1 cellular context compared by ENCODE assay signal in the genomic region with DNA sequence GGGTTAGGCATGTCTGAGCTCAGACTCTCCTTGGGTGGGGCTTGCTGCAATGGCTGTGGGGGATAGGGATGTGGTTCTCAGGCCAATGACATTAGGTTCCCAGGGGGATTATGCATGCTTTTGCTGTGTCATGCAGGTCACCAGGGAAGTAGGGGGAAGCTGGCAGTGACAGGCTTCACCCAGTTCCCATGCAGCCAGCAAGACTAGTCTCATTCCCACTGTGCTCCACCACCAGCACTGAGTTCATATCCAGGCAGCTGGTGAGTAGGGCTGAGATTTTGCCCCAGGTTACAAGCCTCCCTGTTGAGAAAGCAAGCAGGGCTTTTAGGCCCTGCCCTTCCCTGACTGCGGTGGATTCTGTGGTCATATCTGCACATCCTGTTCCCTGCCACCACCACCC.
A peak's percentile ranks its signal among the peaks of the same experiment; 100 is the strongest.
TF ChIP-seq lines count a peak whose summit lies in the region.

No MANE protein-coding gene starts in this region.

TF ChIP-seq in GM12878, 131 proteins besides CTCF, POLR2A, EP300 and RAD21:
- TF ChIP-seq TBL1XR1 (IDR thresholded peaks at IDR 0.05; ENCODE audit: low read depth, low read length) (no peak), MEF2B (IDR thresholded peaks at IDR 0.05; ENCODE audit: partially characterized antibody, poor library complexity, severe bottlenecking) (peak; percentile 36), KLF5 (IDR thresholded peaks at IDR 0.05; ENCODE audit: partially characterized antibody) (no peak), CBX5 (IDR thresholded peaks at IDR 0.05; ENCODE audit: low read depth) (no peak)
- TF ChIP-seq, protein P1, sequence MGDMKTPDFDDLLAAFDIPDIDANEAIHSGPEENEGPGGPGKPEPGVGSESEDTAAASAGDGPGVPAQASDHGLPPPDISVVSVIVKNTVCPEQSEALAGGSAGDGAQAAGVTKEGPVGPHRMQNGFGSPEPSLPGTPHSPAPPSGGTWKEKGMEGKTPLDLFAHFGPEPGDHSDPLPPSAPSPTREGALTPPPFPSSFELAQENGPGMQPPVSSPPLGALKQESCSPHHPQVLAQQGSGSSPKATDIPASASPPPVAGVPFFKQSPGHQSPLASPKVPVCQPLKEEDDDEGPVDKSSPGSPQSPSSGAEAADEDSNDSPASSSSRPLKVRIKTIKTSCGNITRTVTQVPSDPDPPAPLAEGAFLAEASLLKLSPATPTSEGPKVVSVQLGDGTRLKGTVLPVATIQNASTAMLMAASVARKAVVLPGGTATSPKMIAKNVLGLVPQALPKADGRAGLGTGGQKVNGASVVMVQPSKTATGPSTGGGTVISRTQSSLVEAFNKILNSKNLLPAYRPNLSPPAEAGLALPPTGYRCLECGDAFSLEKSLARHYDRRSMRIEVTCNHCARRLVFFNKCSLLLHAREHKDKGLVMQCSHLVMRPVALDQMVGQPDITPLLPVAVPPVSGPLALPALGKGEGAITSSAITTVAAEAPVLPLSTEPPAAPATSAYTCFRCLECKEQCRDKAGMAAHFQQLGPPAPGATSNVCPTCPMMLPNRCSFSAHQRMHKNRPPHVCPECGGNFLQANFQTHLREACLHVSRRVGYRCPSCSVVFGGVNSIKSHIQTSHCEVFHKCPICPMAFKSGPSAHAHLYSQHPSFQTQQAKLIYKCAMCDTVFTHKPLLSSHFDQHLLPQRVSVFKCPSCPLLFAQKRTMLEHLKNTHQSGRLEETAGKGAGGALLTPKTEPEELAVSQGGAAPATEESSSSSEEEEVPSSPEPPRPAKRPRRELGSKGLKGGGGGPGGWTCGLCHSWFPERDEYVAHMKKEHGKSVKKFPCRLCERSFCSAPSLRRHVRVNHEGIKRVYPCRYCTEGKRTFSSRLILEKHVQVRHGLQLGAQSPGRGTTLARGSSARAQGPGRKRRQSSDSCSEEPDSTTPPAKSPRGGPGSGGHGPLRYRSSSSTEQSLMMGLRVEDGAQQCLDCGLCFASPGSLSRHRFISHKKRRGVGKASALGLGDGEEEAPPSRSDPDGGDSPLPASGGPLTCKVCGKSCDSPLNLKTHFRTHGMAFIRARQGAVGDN (IDR thresholded peaks at IDR 0.05), result no peak
- TF ChIP-seq, protein P2, sequence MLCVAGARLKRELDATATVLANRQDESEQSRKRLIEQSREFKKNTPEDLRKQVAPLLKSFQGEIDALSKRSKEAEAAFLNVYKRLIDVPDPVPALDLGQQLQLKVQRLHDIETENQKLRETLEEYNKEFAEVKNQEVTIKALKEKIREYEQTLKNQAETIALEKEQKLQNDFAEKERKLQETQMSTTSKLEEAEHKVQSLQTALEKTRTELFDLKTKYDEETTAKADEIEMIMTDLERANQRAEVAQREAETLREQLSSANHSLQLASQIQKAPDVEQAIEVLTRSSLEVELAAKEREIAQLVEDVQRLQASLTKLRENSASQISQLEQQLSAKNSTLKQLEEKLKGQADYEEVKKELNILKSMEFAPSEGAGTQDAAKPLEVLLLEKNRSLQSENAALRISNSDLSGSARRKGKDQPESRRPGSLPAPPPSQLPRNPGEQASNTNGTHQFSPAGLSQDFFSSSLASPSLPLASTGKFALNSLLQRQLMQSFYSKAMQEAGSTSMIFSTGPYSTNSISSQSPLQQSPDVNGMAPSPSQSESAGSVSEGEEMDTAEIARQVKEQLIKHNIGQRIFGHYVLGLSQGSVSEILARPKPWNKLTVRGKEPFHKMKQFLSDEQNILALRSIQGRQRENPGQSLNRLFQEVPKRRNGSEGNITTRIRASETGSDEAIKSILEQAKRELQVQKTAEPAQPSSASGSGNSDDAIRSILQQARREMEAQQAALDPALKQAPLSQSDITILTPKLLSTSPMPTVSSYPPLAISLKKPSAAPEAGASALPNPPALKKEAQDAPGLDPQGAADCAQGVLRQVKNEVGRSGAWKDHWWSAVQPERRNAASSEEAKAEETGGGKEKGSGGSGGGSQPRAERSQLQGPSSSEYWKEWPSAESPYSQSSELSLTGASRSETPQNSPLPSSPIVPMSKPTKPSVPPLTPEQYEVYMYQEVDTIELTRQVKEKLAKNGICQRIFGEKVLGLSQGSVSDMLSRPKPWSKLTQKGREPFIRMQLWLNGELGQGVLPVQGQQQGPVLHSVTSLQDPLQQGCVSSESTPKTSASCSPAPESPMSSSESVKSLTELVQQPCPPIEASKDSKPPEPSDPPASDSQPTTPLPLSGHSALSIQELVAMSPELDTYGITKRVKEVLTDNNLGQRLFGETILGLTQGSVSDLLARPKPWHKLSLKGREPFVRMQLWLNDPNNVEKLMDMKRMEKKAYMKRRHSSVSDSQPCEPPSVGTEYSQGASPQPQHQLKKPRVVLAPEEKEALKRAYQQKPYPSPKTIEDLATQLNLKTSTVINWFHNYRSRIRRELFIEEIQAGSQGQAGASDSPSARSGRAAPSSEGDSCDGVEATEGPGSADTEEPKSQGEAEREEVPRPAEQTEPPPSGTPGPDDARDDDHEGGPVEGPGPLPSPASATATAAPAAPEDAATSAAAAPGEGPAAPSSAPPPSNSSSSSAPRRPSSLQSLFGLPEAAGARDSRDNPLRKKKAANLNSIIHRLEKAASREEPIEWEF (IDR thresholded peaks at IDR 0.05; ENCODE audit: insufficient replicate concordance, low read depth, low read length), result no peak
TF ChIP-seq in GM12878: peak in this region for 1.
